Comparison of ENCODE assay signal across 8 cellular contexts in genomic region chr12:2853626-2854025, GRCh38. TPM values are rescaled to one million over a fixed set of nuclear protein-coding genes. Genes with fewer than 3 reads are reported as not detected.
DNase-seq lines count a peak whose midpoint lies in the region; ATAC-seq and TF ChIP-seq lines count a peak whose summit lies in the region.

No MANE protein-coding gene starts in this region.

- no peaks in the 10 kb centered on the region for H3K9me3 Mint-ChIP-seq in activated CD4-positive, alpha-beta T cell treated with anti-CD3 and anti-CD28 coated beads, Interleukin-2, amount 10 ng/mL, durations not matched to agents 24 days and 14 days

- H3K4me3 Mint-ChIP-seq in activated CD4-positive, alpha-beta T cell treated with anti-CD3 and anti-CD28 coated beads, Interleukin-2, amount 10 ng/mL, durations not matched to agents 24 days and 14 days, result no peak overlapping the region

- H3K4me3 ChIP-seq in right lobe of liver, result no peak overlapping the region

- TF ChIP-seq CTCF in right lobe of liver (IDR thresholded peaks at IDR 0.05), result peak; percentile 58 to 77 (median 72)

- DNase-seq in NCI-H1436 (lab: John Stamatoyannopoulos, UW), result peak; percentile 19
- DNase-seq in NCI-H1436 treated with DMSO at 0.1 percent for 48 hours (lab: John Stamatoyannopoulos, UW), result no peak
- peak; percentile 37 to 46 for DNase-seq in NCI-H1930 (lab: John Stamatoyannopoulos, UW)
- peak; percentile 84 for DNase-seq in activated CD4-positive, alpha-beta T cell treated with anti-CD3 and anti-CD28 coated beads, Interleukin-2, amount 10 ng/mL, durations not matched to agents 24 days and 14 days
- peak; percentile 85 for DNase-seq in dermis blood vessel endothelial cell
- peak; percentile 71 to 76 (median 76) for DNase-seq in right lobe of liver
- peak; percentile 41 to 43 for DNase-seq in stimulated activated CD8-positive, alpha-beta memory T cell treated with anti-CD3 and anti-CD28 coated beads, Interleukin-2, amount 100 ng/mL, for 48 hours (ENCODE audit: low read depth in 2 of 2)

- no peaks in the 10 kb centered on the region for H3K36me3 ChIP-seq in right lobe of liver

- H3K9me3 ChIP-seq in right lobe of liver, result no peaks in the 10 kb centered on the region

- intact Hi-C loops in activated CD4-positive, alpha-beta T cell treated with anti-CD3 and anti-CD28 coated beads, Interleukin-2, amount 10 ng/mL, durations not matched to agents 24 days and 14 days (cut with micrococcal nuclease), result loop anchor here (1.0 to 5.0 kb wide), 2 partner anchors 91 to 189 kb away; no protein-coding TSS in a partner anchor
- intact Hi-C loops in right lobe of liver (cut with DNase I), result loop anchor here in 1 of 2 donors (10.0 kb wide), 1 partner anchor 91 kb away; no protein-coding TSS in a partner anchor

- H3K36me3 Mint-ChIP-seq in activated CD4-positive, alpha-beta T cell treated with anti-CD3 and anti-CD28 coated beads, Interleukin-2, amount 10 ng/mL, durations not matched to agents 24 days and 14 days (ENCODE audit: low read depth), result peaks cover 6% of the 10 kb centered on the region

- H3K4me1 Mint-ChIP-seq in activated CD4-positive, alpha-beta T cell treated with anti-CD3 and anti-CD28 coated beads, Interleukin-2, amount 10 ng/mL, durations not matched to agents 24 days and 14 days, result peaks cover 3% of the 10 kb centered on the region

- H3K27me3 ChIP-seq in right lobe of liver, result no peaks in the 10 kb centered on the region

- no peak overlapping the region for H3K27ac ChIP-seq in right lobe of liver

- H3K27ac Mint-ChIP-seq in activated CD4-positive, alpha-beta T cell treated with anti-CD3 and anti-CD28 coated beads, Interleukin-2, amount 10 ng/mL, durations not matched to agents 24 days and 14 days, result no peak overlapping the region

- H3K27me3 Mint-ChIP-seq in activated CD4-positive, alpha-beta T cell treated with anti-CD3 and anti-CD28 coated beads, Interleukin-2, amount 10 ng/mL, durations not matched to agents 24 days and 14 days, result no peaks in the 10 kb centered on the region

- WGBS in right lobe of liver (ENCODE audit: insufficient coverage, low coverage, low lambda C conversion rate, missing lambda C conversion rate), result 40% methylated on average over 4 of the region's 11 CpGs

- H3K4me1 ChIP-seq in right lobe of liver, result peaks cover 0 to 3% (median 0%) of the 10 kb centered on the region in 4 donors

- peak; percentile 74 to 86 (median 80) for ATAC-seq in right lobe of liver
- no peak for ATAC-seq in HG02588 (IDR thresholded peaks at IDR 0.05; ENCODE audit: unreplicated experiment)

- no peak for TF ChIP-seq POLR2A in right lobe of liver (IDR thresholded peaks at IDR 0.05)

RNA-seq across cellular contexts. Expression of gene TEX52, which starts 3.2 kb away (rescaled TPM):
- 0.17 TPM in 1 of 2 replicates, not detected in the other for total RNA-seq in activated CD4-positive, alpha-beta T cell treated with anti-CD3 and anti-CD28 coated beads, Interleukin-2, amount 10 ng/mL, durations not matched to agents 24 days and 14 days
- total RNA-seq in dermis blood vessel endothelial cell (not detected in 2 replicates), right lobe of liver (not detected)

RNA-seq across cellular contexts. Expression of gene NRIP2, which starts 18.8 kb away (rescaled TPM):
- not detected in 2 replicates for total RNA-seq in activated CD4-positive, alpha-beta T cell treated with anti-CD3 and anti-CD28 coated beads, Interleukin-2, amount 10 ng/mL, durations not matched to agents 24 days and 14 days
- not detected in 2 replicates for total RNA-seq in dermis blood vessel endothelial cell
- under 1 TPM; 0.12 to 0.29 (median 0.20) TPM for total RNA-seq in right lobe of liver

RNA-seq across cellular contexts. Expression of gene FOXM1, which starts 23.3 kb away (rescaled TPM):
- 73.7 and 74.0 TPM in 2 replicates for total RNA-seq in activated CD4-positive, alpha-beta T cell treated with anti-CD3 and anti-CD28 coated beads, Interleukin-2, amount 10 ng/mL, durations not matched to agents 24 days and 14 days
- total RNA-seq in dermis blood vessel endothelial cell, result 4.1 and 32.9 TPM in 2 replicates
- 1 to 10 TPM in 4 of 6 experiments, under 1 TPM in 2; 0.24 to 2.6 (median 1.8) TPM for total RNA-seq in right lobe of liver

RNA-seq across cellular contexts. Expression of gene RHNO1, which starts 23.4 kb away (rescaled TPM):
- 47.2 and 48.1 TPM in 2 replicates for total RNA-seq in activated CD4-positive, alpha-beta T cell treated with anti-CD3 and anti-CD28 coated beads, Interleukin-2, amount 10 ng/mL, durations not matched to agents 24 days and 14 days
- total RNA-seq in dermis blood vessel endothelial cell, result 23.3 and 25.8 TPM in 2 replicates
- 1 to 10 TPM; 1.2 to 5.9 (median 3.5) TPM for total RNA-seq in right lobe of liver

RNA-seq across cellular contexts. Expression of gene TULP3, which starts 37.1 kb away (rescaled TPM):
- 7.6 and 7.8 TPM in 2 replicates for total RNA-seq in activated CD4-positive, alpha-beta T cell treated with anti-CD3 and anti-CD28 coated beads, Interleukin-2, amount 10 ng/mL, durations not matched to agents 24 days and 14 days
- total RNA-seq in dermis blood vessel endothelial cell, result 18.4 and 24.0 TPM in 2 replicates
- total RNA-seq in right lobe of liver, result 10 to 100 TPM in 1 of 6 experiments, 1 to 10 TPM in 5; 2.4 to 12.6 (median 5.4) TPM
